ENCODE assay signal across 8 cellular contexts in the genomic region with DNA sequence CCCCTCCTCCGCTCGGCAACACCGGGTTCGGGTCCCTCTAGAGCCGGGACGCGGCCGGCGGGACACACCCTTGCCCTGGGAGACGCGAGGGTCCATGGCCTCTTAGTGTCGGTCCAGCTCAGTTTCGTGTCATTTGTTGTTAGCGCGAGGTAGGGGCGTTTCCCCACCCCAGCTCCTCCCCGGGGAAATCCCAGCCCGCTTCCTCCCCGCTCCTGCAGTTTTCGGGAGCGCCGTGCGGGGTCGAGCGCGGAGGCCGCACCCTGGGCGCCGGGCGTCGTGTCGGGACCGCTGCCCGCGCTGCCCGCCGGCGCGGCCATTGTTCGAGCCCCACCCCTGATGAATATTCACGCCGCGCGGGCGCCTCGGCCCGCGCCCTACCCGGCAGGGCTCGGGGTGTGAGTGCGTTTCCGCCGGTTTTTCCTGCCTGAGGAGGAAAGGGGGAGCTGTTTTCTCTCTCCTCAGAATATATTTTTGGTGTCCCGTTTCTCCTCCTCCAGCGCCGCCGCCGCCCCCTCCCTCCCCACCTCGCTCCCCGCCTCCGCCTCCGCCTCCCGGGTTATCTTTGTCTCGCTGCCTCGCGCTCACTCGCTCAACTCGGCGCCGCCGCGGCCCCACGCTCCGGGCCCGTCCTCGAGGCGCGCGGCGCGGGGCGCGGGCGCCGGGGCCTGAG. TPM values are rescaled to one million over a fixed set of nuclear protein-coding genes. Genes with fewer than 3 reads are reported as not detected.
DNase-seq lines count a peak whose midpoint lies in the region; ATAC-seq, FAIRE-seq and TF ChIP-seq lines count a peak whose summit lies in the region.

A gene (plus strand): TSS at position 584 of the 670 bp plus-strand sequence. CDS start 374 bp downstream, outside the sequence.

- H2AFZ ChIP-seq in keratinocyte (ENCODE audit: control insufficient read depth, low read length): peak within 1 kb of the TSS; percentile 52

- H3K36me3 Mint-ChIP-seq in activated CD4-positive, alpha-beta T cell treated with anti-CD3 and anti-CD28 coated beads for 36 hours (ENCODE audit: low read depth): peaks cover 6% of the 10 kb centered on the region
- H3K36me3 Mint-ChIP-seq in chondrocyte (ENCODE audit: low read depth): peaks cover 4% of the 10 kb centered on the region

- no peak within 1 kb of the TSS for H3K4me3 Mint-ChIP-seq in activated CD4-positive, alpha-beta T cell treated with anti-CD3 and anti-CD28 coated beads for 36 hours
- H3K4me3 Mint-ChIP-seq in chondrocyte (ENCODE audit: unreplicated experiment): peak within 1 kb of the TSS; percentile 75

- TF ChIP-seq CTCF in chondrocyte (IDR thresholded peaks at IDR 0.05) (peak; percentile 74), keratinocyte (optimal IDR thresholded peaks at IDR 0.05 in 1 of 3, IDR thresholded peaks at IDR 0.05 in 1 of 3, conservative IDR thresholded peaks at IDR 0.05 in 1 of 3; ENCODE audit: extremely low read depth in 1 of 3, insufficient read depth in 2 of 3, low read length in 3 of 3) (peak in 2 of 3 experiments; percentile 24 to 49)

- peak within 1 kb of the TSS; percentile 92 for H3K9ac ChIP-seq in keratinocyte (ENCODE audit: control insufficient read depth, extremely low read depth, insufficient read depth, low read length)

- H3K27me3 Mint-ChIP-seq in activated CD4-positive, alpha-beta T cell treated with anti-CD3 and anti-CD28 coated beads for 36 hours: no peaks in the 10 kb centered on the region
- H3K27me3 Mint-ChIP-seq in chondrocyte (ENCODE audit: low read depth): no peaks in the 10 kb centered on the region

- peak within 1 kb of the TSS; percentile 92 for H3K4me2 ChIP-seq in keratinocyte (ENCODE audit: control insufficient read depth, extremely low read depth, insufficient read depth, low read depth, low read length)

- no peak for FAIRE-seq in keratinocyte (lab: Jason Lieb, UNC)

- H3K4me1 Mint-ChIP-seq in activated CD4-positive, alpha-beta T cell treated with anti-CD3 and anti-CD28 coated beads for 36 hours: peaks cover 30% of the 10 kb centered on the region
- peaks cover 8% of the 10 kb centered on the region for H3K4me1 Mint-ChIP-seq in chondrocyte (ENCODE audit: low read depth)

- H3K9me1 ChIP-seq in keratinocyte (ENCODE audit: control insufficient read depth, extremely low read depth, insufficient read depth, low read length): no peaks in the 10 kb centered on the region

- CTCF ChIA-PET in activated CD4-positive, alpha-beta T cell treated with anti-CD3 and anti-CD28 coated beads for 36 hours (lab: Charles Lee): interaction anchor here (0.9 to 4.3 kb wide), 4 partner anchors 21 to 112 kb away, joined by 3 to 24 read pairs (median 4); no protein-coding TSS in a partner anchor

- peaks cover 3% of the 10 kb centered on the region for H3K9me3 Mint-ChIP-seq in activated CD4-positive, alpha-beta T cell treated with anti-CD3 and anti-CD28 coated beads for 36 hours (ENCODE audit: low read depth)
- no peaks in the 10 kb centered on the region for H3K9me3 Mint-ChIP-seq in chondrocyte (ENCODE audit: low read depth)

- H3K9me3 ChIP-seq in keratinocyte (ENCODE audit: control insufficient read depth, low read depth, low read length): no peaks in the 10 kb centered on the region

- DNase-seq in GM04503 (ENCODE audit: low read depth): peak; percentile 49
- peak; percentile 46 for DNase-seq in NCI-H345 treated with DMSO at 0.1 percent for 48 hours (lab: John Stamatoyannopoulos, UW; ENCODE audit: unreplicated experiment)
- DNase-seq in activated CD4-positive, alpha-beta T cell treated with anti-CD3 and anti-CD28 coated beads for 36 hours: peak; percentile 85
- no peak for DNase-seq in chondrocyte (ENCODE audit: low spot score)
- DNase-seq in keratinocyte (ENCODE audit: low read depth, low spot score): no peak
- peak; percentile 53 to 67 for DNase-seq in stimulated activated CD4-positive, alpha-beta T cell treated with anti-CD3 and anti-CD28 coated beads, Interleukin-12 subunit alpha, Interleukin-12 subunit beta, amount 100 ng/mL, for 24 hours (ENCODE audit: low read depth in 2 of 2)

- H3K36me3 ChIP-seq in keratinocyte (ENCODE audit: control insufficient read depth in 2 of 2, extremely low read depth in 1 of 2, insufficient read depth in 2 of 2, low read length in 2 of 2): peaks cover 0 to 1% of the 10 kb centered on the region in 2 experiments

- peaks cover 11% of the 10 kb centered on the region for H4K20me1 ChIP-seq in keratinocyte (ENCODE audit: control insufficient read depth, extremely low read depth, insufficient read depth, low read length)

- H3K27ac ChIP-seq in keratinocyte (ENCODE audit: control insufficient read depth, insufficient read depth, low read length): peak within 1 kb of the TSS; percentile 87

- peak within 1 kb of the TSS; percentile 68 for H3K27ac Mint-ChIP-seq in activated CD4-positive, alpha-beta T cell treated with anti-CD3 and anti-CD28 coated beads for 36 hours
- peak within 1 kb of the TSS; percentile 78 for H3K27ac Mint-ChIP-seq in chondrocyte (ENCODE audit: unreplicated experiment)

- dilution Hi-C loops in keratinocyte (cut with MboI; ENCODE audit: extremely low pct_ligation_motif_present, low sequenced_read_pairs): no loop called here

- peaks cover 42% of the 10 kb centered on the region for H3K79me2 ChIP-seq in keratinocyte (ENCODE audit: control insufficient read depth, insufficient read depth, low read length)

- H3K4me3 ChIP-seq in keratinocyte (ENCODE audit: control insufficient read depth in 2 of 3, extremely low read depth in 1 of 3, insufficient read depth in 2 of 3, low read depth in 1 of 3, low read length in 3 of 3): peak within 1 kb of the TSS; percentile 53 to 99 (median 95)

- ATAC-seq in HG02884 (IDR thresholded peaks at IDR 0.05; ENCODE audit: unreplicated experiment): peak; percentile 48
- ATAC-seq in activated CD4-positive, alpha-beta T cell treated with anti-CD3 and anti-CD28 coated beads for 36 hours: peak; percentile 52
- ATAC-seq in HG03469 (IDR thresholded peaks at IDR 0.05; ENCODE audit: unreplicated experiment): no peak

- H3K27me3 ChIP-seq in keratinocyte (ENCODE audit: control insufficient read depth, extremely low read depth, insufficient read depth, low read length): no peaks in the 10 kb centered on the region

- intact Hi-C loops in activated CD4-positive, alpha-beta T cell treated with anti-CD3 and anti-CD28 coated beads for 36 hours (cut with DNase I, micrococcal nuclease): loop anchor here (2.0 to 5.0 kb wide), 5 partner anchors 44 to 445 kb away; a partner anchor contains a TSS

- H3K4me1 ChIP-seq in keratinocyte (ENCODE audit: control insufficient read depth, extremely low read depth, insufficient read depth, low read length): peaks cover 12% of the 10 kb centered on the region

- POLR2A ChIA-PET in activated CD4-positive, alpha-beta T cell treated with anti-CD3 and anti-CD28 coated beads for 36 hours (lab: Charles Lee): interaction anchor here (1.3 kb wide), 1 partner anchor 20 kb away, joined by 4 read pairs; no protein-coding TSS in a partner anchor

RNA-seq across cellular contexts. Expression of the gene that starts here (rescaled TPM):
- total RNA-seq in activated CD4-positive, alpha-beta T cell treated with anti-CD3 and anti-CD28 coated beads for 36 hours: 10 to 100 TPM; 62.3 to 70.2 TPM
- 98.2 to 122 TPM (median 121 TPM) in 3 replicates for total RNA-seq in chondrocyte
- 46.6 to 99.0 TPM (median 84.1 TPM) in 3 replicates for polyA plus RNA-seq in keratinocyte
- polyA plus RNA-seq in keratinocyte (2011; ENCODE audit: low read depth): 57.9 TPM
- 69.4 and 77.1 TPM in 2 replicates for polyA plus RNA-seq in keratinocyte (2011; cell fraction: cytosol; rRNA removed)
- 90.2 and 109 TPM in 2 replicates for polyA plus RNA-seq in keratinocyte (2011; cell fraction: nucleus; rRNA removed)
- polyA plus RNA-seq in keratinocyte (2012; ENCODE audit: low replicate concordance): 45.2 and 134 TPM in 2 replicates
- 79.8 to 148 TPM (median 96.9 TPM) in 3 replicates for polyA minus RNA-seq in keratinocyte
- 46.4 TPM for polyA minus RNA-seq in keratinocyte (2011; cell fraction: cytosol; rRNA and poly(A)+ RNA removed)
- polyA minus RNA-seq in keratinocyte (2011; cell fraction: nucleus; rRNA and poly(A)+ RNA removed): 106 and 199 TPM in 2 replicates

Comparison
In these comparisons a context has a peak if more than half of its experiments do, and no peak if none do; other contexts are left out.
1. DNase-seq: peak in GM04503 (single experiment), NCI-H345 treated with DMSO at 0.1 percent for 48 hours (single experiment), activated CD4-positive, alpha-beta T cell treated with anti-CD3 and anti-CD28 coated beads for 36 hours (single experiment) and stimulated activated CD4-positive, alpha-beta T cell treated with anti-CD3 and anti-CD28 coated beads, Interleukin-12 subunit alpha, Interleukin-12 subunit beta, amount 100 ng/mL, for 24 hours (2 of 2); none in chondrocyte (single experiment) and keratinocyte (single experiment).